In the genomic region with DNA sequence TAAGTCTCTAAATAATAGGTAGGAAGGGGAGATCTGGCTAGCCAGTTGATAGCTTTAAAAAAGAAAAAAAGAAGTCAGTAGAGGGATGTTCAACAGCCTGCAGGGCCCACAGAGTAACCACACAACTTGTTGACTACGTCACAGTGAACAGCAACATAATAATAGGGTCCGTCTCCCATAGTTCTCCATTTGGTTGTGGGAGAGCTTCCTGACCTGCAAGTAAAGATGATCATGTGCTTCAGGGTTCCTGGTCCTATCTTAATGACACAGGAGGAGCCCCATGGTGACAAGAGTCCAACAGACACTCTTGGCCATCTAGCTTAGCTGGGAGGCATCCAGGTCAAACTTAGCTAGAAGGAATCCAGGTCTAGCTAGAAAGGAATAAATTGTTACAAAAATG, we compare ENCODE assay signal across 2 cellular contexts.
TF ChIP-seq lines count a peak whose summit lies in the region.

No MANE protein-coding gene starts in this region.

TF ChIP-seq in GM23338, 12 proteins besides CTCF, POLR2A, EP300 and RAD21:
- TF ChIP-seq, protein P1, sequence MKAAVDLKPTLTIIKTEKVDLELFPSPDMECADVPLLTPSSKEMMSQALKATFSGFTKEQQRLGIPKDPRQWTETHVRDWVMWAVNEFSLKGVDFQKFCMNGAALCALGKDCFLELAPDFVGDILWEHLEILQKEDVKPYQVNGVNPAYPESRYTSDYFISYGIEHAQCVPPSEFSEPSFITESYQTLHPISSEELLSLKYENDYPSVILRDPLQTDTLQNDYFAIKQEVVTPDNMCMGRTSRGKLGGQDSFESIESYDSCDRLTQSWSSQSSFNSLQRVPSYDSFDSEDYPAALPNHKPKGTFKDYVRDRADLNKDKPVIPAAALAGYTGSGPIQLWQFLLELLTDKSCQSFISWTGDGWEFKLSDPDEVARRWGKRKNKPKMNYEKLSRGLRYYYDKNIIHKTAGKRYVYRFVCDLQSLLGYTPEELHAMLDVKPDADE (IDR thresholded peaks at IDR 0.05) = no peak
- TF ChIP-seq EZH2 (IDR thresholded peaks at IDR 0.05; ENCODE audit: low read depth, unreplicated experiment) = no peak
- no peak for TF ChIP-seq POLR2AphosphoS5 (IDR thresholded peaks at IDR 0.05; ENCODE audit: low read depth)

TF ChIP-seq in H1, 55 proteins besides CTCF, POLR2A, EP300 and RAD21:
- TF ChIP-seq SIRT6 (IDR thresholded peaks at IDR 0.05; ENCODE audit: low read length) (no peak), HDAC6 (IDR thresholded peaks at IDR 0.05; ENCODE audit: low read depth, low read length) (no peak), CEBPB (IDR thresholded peaks at IDR 0.05; ENCODE audit: low read depth, low read length) (no peak), TBP (IDR thresholded peaks at IDR 0.05; ENCODE audit: low read depth, low read length) (no peak), SAP30 (IDR thresholded peaks at IDR 0.05; ENCODE audit: insufficient read depth, insufficient replicate concordance, low read length) (no peak), EGR1 (IDR thresholded peaks at IDR 0.05; ENCODE audit: borderline replicate concordance, low read depth, low read length) (no peak), PHF8 (conservative IDR thresholded peaks at IDR 0.05; ENCODE audit: low read depth, low read length) (no peak), ASH2L (IDR thresholded peaks at IDR 0.05; ENCODE audit: low read length) (no peak)
